Comparison of ENCODE assay signal across 8 cellular contexts in the genomic region with DNA sequence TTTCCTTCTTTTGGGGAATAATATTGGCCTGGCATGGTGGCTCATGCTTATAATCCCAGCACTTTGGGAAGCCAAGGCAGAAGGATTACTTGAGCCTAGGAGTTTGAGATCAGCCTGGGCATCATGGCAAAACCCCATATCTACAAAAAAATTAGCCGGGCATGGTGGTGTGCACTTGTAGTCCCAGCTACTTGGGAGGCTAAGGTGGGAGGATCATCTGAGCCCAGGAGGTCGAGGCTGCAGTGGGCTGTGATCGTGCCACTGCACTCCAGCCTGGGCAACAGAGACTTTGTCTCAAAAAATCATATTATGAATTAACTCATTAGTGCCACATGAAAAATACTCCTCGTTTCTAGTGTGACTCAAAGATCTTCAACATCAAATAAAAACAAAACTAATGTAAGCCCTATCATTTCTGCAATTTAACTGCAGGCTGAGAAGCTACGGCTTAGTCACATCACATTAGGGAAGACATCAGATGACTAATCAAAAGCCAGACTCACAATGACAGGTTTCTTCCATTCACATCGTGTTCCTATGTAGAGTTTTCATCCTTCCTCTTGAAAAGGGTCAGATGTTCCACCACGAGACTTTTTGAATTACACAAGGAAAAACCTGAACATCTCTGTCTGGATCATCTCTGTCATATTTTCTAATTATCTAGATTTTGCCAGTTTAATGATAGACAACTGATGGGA. TPM values are rescaled to one million over a fixed set of nuclear protein-coding genes. Genes with fewer than 3 reads are reported as not detected.
DNase-seq lines count a peak whose midpoint lies in the region; ATAC-seq and TF ChIP-seq lines count a peak whose summit lies in the region.
"Not testable (repeated sequence)": the region's sequence is repeated elsewhere in the genome, so short reads cannot be mapped to it uniquely, and the experiment has no call there.

No MANE protein-coding gene starts in this region.

- peak overlapping the region; percentile 97 to 100 (median 99) for H3K4me3 Mint-ChIP-seq in brain

- peaks cover 5 to 13% (median 6%) of the 10 kb centered on the region in 5 experiments for H3K9me3 Mint-ChIP-seq in brain

- peak overlapping the region in 4 of 5 experiments; percentile 97 to 100 (median 100) for H3K27ac Mint-ChIP-seq in brain

- peak; percentile 38 for DNase-seq in AG10803 (ENCODE audit: low read depth)
- DNase-seq in GM20000 (ENCODE audit: low spot score), result peak; percentile 27
- DNase-seq in NT2/D1 (ENCODE audit: low read depth, low spot score), result not testable (repeated sequence)
- DNase-seq in foreskin fibroblast, result peak; percentile 48 to 52
- peak; percentile 11 for DNase-seq in stimulated activated CD4-positive, alpha-beta T cell treated with anti-CD3 and anti-CD28 coated beads, Interleukin-4, amount 100 ng/mL, for 1 hour

- ATAC-seq in activated CD4-positive, CD25-positive, alpha-beta regulatory T cell treated with anti-CD3 and anti-CD28 coated beads, Interleukin-2, amount 50 U/mL, for 24 hours, result peak; percentile 39 to 50

- H3K4me1 ChIP-seq in NT2/D1 (ENCODE audit: insufficient read depth, insufficient read length); muscle layer of colon (ENCODE audit: insufficient read depth, low read length): not testable (repeated sequence)

- peak overlapping the region; percentile 94 for H3K9ac ChIP-seq in NT2/D1 (ENCODE audit: insufficient read length, low read depth)
- H3K9ac ChIP-seq in muscle layer of colon (ENCODE audit: low read length), result peak overlapping the region; percentile 66

- peak overlapping the region; percentile 96 for H3K27ac ChIP-seq in muscle layer of colon (ENCODE audit: low read depth, low read length)

- peaks cover 10% of the 10 kb centered on the region for H3K27me3 Mint-ChIP-seq in brain

- not testable (repeated sequence) for H3K27me3 ChIP-seq in NT2/D1 (ENCODE audit: insufficient read depth, insufficient read length); muscle layer of colon (ENCODE audit: control insufficient read depth in 1 of 2, insufficient read depth in 2 of 2, low read length in 2 of 2)

- TF ChIP-seq CTCF in AG10803 (conservative IDR thresholded peaks at IDR 0.05; ENCODE audit: low read length); GM20000 (IDR thresholded peaks at IDR 0.05; ENCODE audit: extremely low read depth, missing control alignments); brain (conservative IDR thresholded peaks at IDR 0.05); foreskin fibroblast (IDR thresholded peaks at IDR 0.05; ENCODE audit: low read depth, low read length): not testable (repeated sequence)

- H3K36me3 Mint-ChIP-seq in brain, result peaks cover 43% of the 10 kb centered on the region

- not testable (repeated sequence) for H3K9me3 ChIP-seq in NT2/D1 (ENCODE audit: insufficient read depth, low read length); muscle layer of colon (ENCODE audit: low read length)

- H3K4me1 Mint-ChIP-seq in brain, result peaks cover 46% of the 10 kb centered on the region

- H3K4me3 ChIP-seq in AG10803 (ENCODE audit: low read length), result not testable (repeated sequence)
- H3K4me3 ChIP-seq in NT2/D1 (ENCODE audit: insufficient read length, low read depth) (peak overlapping the region; percentile 78), foreskin fibroblast (ENCODE audit: low read depth in 1 of 2, low read length in 2 of 2) (peak overlapping the region; percentile 63 to 72), muscle layer of colon (ENCODE audit: low read depth in 1 of 2, low read length in 2 of 2) (peak overlapping the region; percentile 63 to 77)

- peaks cover 25% of the 10 kb centered on the region for H3K36me3 ChIP-seq in NT2/D1 (ENCODE audit: insufficient read depth, insufficient read length, low read length)
- not testable (repeated sequence) for H3K36me3 ChIP-seq in muscle layer of colon (ENCODE audit: insufficient read depth, low read length)

RNA-seq across cellular contexts. Expression of gene LRRC37A3, which starts 54.9 kb away (rescaled TPM):
- polyA plus RNA-seq in brain (ENCODE audit: insufficient read depth, low read depth, low replicate concordance), result 2.7 TPM
